26 cellular contexts compared by ENCODE assay signal in genomic region chr3:169172535-169172934, GRCh38.
"Had no signal": no experiment of that assay in that cellular context is flagged by ENCODE, and none has a peak within 500 bp of the region (broad histone marks: within the 10 kb centered on the region; RNA-seq: fewer than 3 reads in every experiment).

No MANE protein-coding gene starts in this region.

- H2AFZ ChIP-seq: hepatocyte, parathyroid adenoma had no signal

- ATAC-seq: activated naive CD4-positive, alpha-beta T cell treated with anti-CD3 and anti-CD28 coated beads, Interleukin-2, amount 50 U/mL, for 72 hours; activated T-cell treated with anti-CD3 and anti-CD28 coated beads, Interleukin-2, amount 50 U/mL, for 72 hours; effector memory CD8-positive, alpha-beta T cell; left cardiac atrium; naive thymus-derived CD4-positive, alpha-beta T cell; psoas muscle; stimulated activated memory B cell treated with anti-CD40 and anti-IgM and Interleukin-4, amounts not matched to agents 10 μg/mL and 1 μg/mL and 100 μg/mL, for 72 hours had no signal

- H3K4me3 ChIP-seq: colonic mucosa, esophagus muscularis mucosa, hepatocyte, psoas muscle, sigmoid colon, stomach, thyroid gland had no signal

- H3K4me2 ChIP-seq: hepatocyte had no signal

- H3K9me3 ChIP-seq: colonic mucosa, esophagus muscularis mucosa, psoas muscle, sigmoid colon, stomach, thyroid gland had no signal

- H3K79me2 ChIP-seq: parathyroid adenoma had no signal

- H3K27me3 ChIP-seq: colonic mucosa, esophagus muscularis mucosa, hepatocyte, sigmoid colon, stomach, thyroid gland had no signal

- DNase-seq: activated CD4-positive, alpha-beta T cell treated with anti-CD3 and anti-CD28 coated beads for 4 hours; activated CD4-positive, alpha-beta T cell treated with anti-CD3 and anti-CD28 coated beads, Interleukin-2, amount 50 U/mL, for 4 hours; activated naive CD4-positive, alpha-beta T cell; activated T-cell treated with anti-CD3 and anti-CD28 coated beads for 4 hours; activated T-cell treated with anti-CD3 and anti-CD28 coated beads, Interleukin-2, amount 50 U/mL, for 72 hours; cerebellar nuclear complex; effector memory CD8-positive, alpha-beta T cell; glutamatergic neuron; left cardiac atrium; midbrain; naive thymus-derived CD4-positive, alpha-beta T cell; nucleus accumbens; psoas muscle; sigmoid colon; stimulated activated CD4-positive, alpha-beta T cell treated with anti-CD3 and anti-CD28 coated beads, Interleukin-1b, Interleukin-23, amount 100 ng/mL, for 48 hours; stimulated activated CD4-positive, alpha-beta T cell treated with anti-CD3 and anti-CD28 coated beads, Interleukin-4, amount 100 ng/mL, for 4 hours; stimulated activated CD8-positive, alpha-beta memory T cell treated with anti-CD3 and anti-CD28 coated beads, Interleukin-4, amount 100 ng/mL, for 48 hours; stomach; T-helper 1 cell; thyroid gland had no signal

- H3K4me1 ChIP-seq: colonic mucosa, parathyroid adenoma, psoas muscle, sigmoid colon, thyroid gland had no signal

- H3K36me3 ChIP-seq: colonic mucosa, esophagus muscularis mucosa, sigmoid colon, stomach, thyroid gland had no signal

- H3K27ac ChIP-seq: esophagus muscularis mucosa, hepatocyte, parathyroid adenoma, psoas muscle, sigmoid colon, stomach, thyroid gland had no signal
